22 cellular contexts compared by ENCODE assay signal in genomic region chr9:128894764-128895163, GRCh38. TPM values are rescaled to one million over a fixed set of nuclear protein-coding genes. Genes with fewer than 3 reads are reported as not detected.
A peak's percentile ranks its signal among the peaks of the same experiment; 100 is the strongest.
DNase-seq lines count a peak whose midpoint lies in the region; ATAC-seq, FAIRE-seq and TF ChIP-seq lines count a peak whose summit lies in the region.
"Had no signal": no experiment of that assay in that cellular context is flagged by ENCODE, and none has a peak within 500 bp of the region (broad histone marks: within the 10 kb centered on the region; RNA-seq: fewer than 3 reads in every experiment).

No MANE protein-coding gene starts in this region.

- no peak overlapping the region for H3K56ac ChIP-seq in H9 (ENCODE audit: insufficient read length, low read depth, low read length)

- no peak overlapping the region for H3K27ac ChIP-seq in H9 (ENCODE audit: insufficient read length, low read depth, low read length)
- H3K27ac ChIP-seq: C4-2B had no signal

- no peak overlapping the region; a peak in 1 of 5 replicates for H3K4me3 Mint-ChIP-seq in H9
- H3K4me3 Mint-ChIP-seq in natural killer cell, result peak overlapping the region; percentile 67
- H3K4me3 Mint-ChIP-seq: type B pancreatic cell had no signal

- intact Hi-C loops in natural killer cell (cut with micrococcal nuclease), result no loop called here

- H3K79me1 ChIP-seq in H9 (ENCODE audit: insufficient read depth, low read depth, low read length, poor library complexity, severe bottlenecking), result no peaks in the 10 kb centered on the region

- H3K4me1 ChIP-seq in H9 (ENCODE audit: insufficient read depth, low read length), result no peaks in the 10 kb centered on the region; the same call in 1 of the 2 replicates

- no peak overlapping the region for H3K4me2 ChIP-seq in H9 (ENCODE audit: insufficient read depth, insufficient read length, low read length)
- H3K4me2 ChIP-seq: smooth muscle cell had no signal

- no peak overlapping the region for H4K5ac ChIP-seq in H9 (ENCODE audit: insufficient read length, low read depth, low read length)

- H2BK15ac ChIP-seq in H9 (ENCODE audit: low read depth, low read length), result no peak overlapping the region

- H3K27me3 ChIP-seq in H9 (ENCODE audit: insufficient read depth, low read length), result no peaks in the 10 kb centered on the region
- H3K27me3 ChIP-seq: MG63 had no signal

- H4K20me1 ChIP-seq in H9 (ENCODE audit: control insufficient read depth, insufficient read depth, insufficient read length), result no peaks in the 10 kb centered on the region

- H3K9ac ChIP-seq in H9 (ENCODE audit: extremely low read depth, insufficient read length, low read length), result no peak overlapping the region

- no CpG with 5 or more reads among the region's 2 CpGs for WGBS in H9 (ENCODE audit: extremely low coverage, insufficient read length, low lambda C conversion rate)

- H2BK12ac ChIP-seq in H9 (ENCODE audit: insufficient read length, low read depth, low read length), result no peak overlapping the region

- no peak overlapping the region for H3K4ac ChIP-seq in H9 (ENCODE audit: low read depth, low read length)

- peak overlapping the region; percentile 22 to 90 (median 44); a peak in 3 of 7 replicates for H3K27ac Mint-ChIP-seq in H9
- H3K27ac Mint-ChIP-seq in activated naive CD4-positive, alpha-beta T cell treated with anti-CD3 and anti-CD28 coated beads, Interleukin-2, amount 50 U/mL, for 72 hours, result peak overlapping the region in 1 of 2 donors; percentile 5
- peak overlapping the region; percentile 87 to 95 for H3K27ac Mint-ChIP-seq in natural killer cell
- H3K27ac Mint-ChIP-seq: type B pancreatic cell had no signal

- TF ChIP-seq CTCF in H9 (conservative IDR thresholded peaks at IDR 0.05), result no peak
- no peak for TF ChIP-seq CTCF in natural killer cell (IDR thresholded peaks at IDR 0.05)

- H3K4me1 Mint-ChIP-seq in H9 (peaks cover 15 to 25% of the 10 kb centered on the region in 2 experiments), natural killer cell (peaks cover 50 to 74% of the 10 kb centered on the region in 2 donors)

- H3K27me3 Mint-ChIP-seq in H9 (ENCODE audit: low read depth) (no peaks in the 10 kb centered on the region), natural killer cell (ENCODE audit: low read depth in 2 of 2) (no peaks in the 10 kb centered on the region)
- H3K27me3 Mint-ChIP-seq: type B pancreatic cell had no signal

- H3K18ac ChIP-seq in H9 (ENCODE audit: insufficient read length, low read depth, low read length), result no peak overlapping the region

- peaks cover 24 to 46% (median 34%) of the 10 kb centered on the region in 3 experiments for H3K36me3 Mint-ChIP-seq in H9 (ENCODE audit: insufficient read depth in 1 of 3, low read depth in 3 of 3)
- H3K36me3 Mint-ChIP-seq in activated naive CD4-positive, alpha-beta T cell treated with anti-CD3 and anti-CD28 coated beads, Interleukin-2, amount 50 U/mL, for 72 hours, result no peaks in the 10 kb centered on the region
- H3K36me3 Mint-ChIP-seq in natural killer cell, result no peaks in the 10 kb centered on the region

- H2BK5ac ChIP-seq in H9 (ENCODE audit: insufficient read length, low read length), result no peak overlapping the region

- no peak overlapping the region for H2AFZ ChIP-seq in H9 (ENCODE audit: low read length)

- H3K9me3 ChIP-seq in H9 (ENCODE audit: control insufficient read depth, low read depth, low read length), result no peaks in the 10 kb centered on the region
- H3K9me3 ChIP-seq: MG63 had no signal

- H4K91ac ChIP-seq in H9 (ENCODE audit: insufficient read length, low read depth, low read length), result no peak overlapping the region

- H3K9me3 Mint-ChIP-seq in H9 (no peaks in the 10 kb centered on the region), natural killer cell (no peaks in the 10 kb centered on the region)
- H3K9me3 Mint-ChIP-seq in activated naive CD4-positive, alpha-beta T cell treated with anti-CD3 and anti-CD28 coated beads, Interleukin-2, amount 50 U/mL, for 72 hours, result no peaks in the 10 kb centered on the region
- H3K9me3 Mint-ChIP-seq: type B pancreatic cell had no signal

- no peak overlapping the region for H3K14ac ChIP-seq in H9 (ENCODE audit: insufficient read depth, low read length)

- H2BK120ac ChIP-seq in H9 (ENCODE audit: low read depth, low read length, poor library complexity, severe bottlenecking), result no peak overlapping the region

- H3K23ac ChIP-seq in H9 (ENCODE audit: insufficient read length, low read depth, low read length), result no peak overlapping the region

- peak; percentile 56 to 67 for ATAC-seq in activated CD4-positive, CD25-positive, alpha-beta regulatory T cell treated with anti-CD3 and anti-CD28 coated beads, Interleukin-2, amount 50 U/mL, for 24 hours
- peak; percentile 27 to 79 for ATAC-seq in activated naive CD4-positive, alpha-beta T cell treated with anti-CD3 and anti-CD28 coated beads, Interleukin-2, amount 50 U/mL, for 72 hours
- ATAC-seq in natural killer cell (peak in 2 of 3 donors; percentile 17 to 29), GM19035 (IDR thresholded peaks at IDR 0.05; ENCODE audit: unreplicated experiment) (no peak)
- ATAC-seq: left cardiac atrium had no signal

- no peak for DNase-seq in activated CD4-positive, CD25-positive, alpha-beta regulatory T cell treated with anti-CD3 and anti-CD28 coated beads, Interleukin-2, amount 50 U/mL, for 72 hours
- DNase-seq in H9, result no peak
- DNase-seq in activated naive CD4-positive, alpha-beta T cell treated with anti-CD3 and anti-CD28 coated beads, Interleukin-2, amount 50 U/mL, for 72 hours (ENCODE audit: low spot score in 2 of 2), result no peak
- no peak for DNase-seq in natural killer cell
- no peak for DNase-seq in HTR-8/SVneo (ENCODE audit: insufficient read length, low spot score)
- DNase-seq in NCI-H446 (lab: John Stamatoyannopoulos, UW), result no peak
- DNase-seq: activated CD4-positive, alpha-beta T cell treated with anti-CD3 and anti-CD28 coated beads, Interleukin-2, amount 50 U/mL, for 1 hour; activated gamma-delta T cell treated with Interleukin-2 at 50 U/mL for 16 hours; DND-41; foreskin fibroblast; left cardiac atrium; MG63; NCI-H187 treated with DMSO at 0.1 percent for 48 hours; NCI-H524 treated with DMSO at 0.1 percent for 48 hours; posterior cingulate gyrus; SIG-M5 had no signal

- FAIRE-seq in HTR-8/SVneo (lab: Jason Lieb, UNC), result no peak

- no peak overlapping the region for H2BK20ac ChIP-seq in H9 (ENCODE audit: low read depth, low read length, poor library complexity, severe bottlenecking)

- H3K23me2 ChIP-seq in H9 (ENCODE audit: insufficient read length, low read depth, low read length, poor library complexity, severe bottlenecking), result no peaks in the 10 kb centered on the region

- peaks cover 10% of the 10 kb centered on the region; the same call in 1 of the 2 replicates for H3K79me2 ChIP-seq in H9 (ENCODE audit: insufficient read depth, low read length)

- no peak overlapping the region for H4K8ac ChIP-seq in H9 (replicated peaks; ENCODE audit: insufficient read length, low read depth, low read length)

- no peak overlapping the region for H2AK5ac ChIP-seq in H9 (ENCODE audit: insufficient read length, low read length)

- no peak overlapping the region for H3T11ph ChIP-seq in H9 (ENCODE audit: low read length)

RNA-seq across cellular contexts. Expression of gene LRRC8A, which starts 12.8 kb away (rescaled TPM):
- total RNA-seq in H9 (2021), result 76.0 and 79.2 TPM in 2 replicates
- total RNA-seq in activated naive CD4-positive, alpha-beta T cell treated with anti-CD3 and anti-CD28 coated beads, Interleukin-2, amount 50 U/mL, for 72 hours, result 10 to 100 TPM; 16.3 to 20.9 TPM
- 10 to 100 TPM; 60.0 to 82.9 (median 67.9) TPM for total RNA-seq in natural killer cell

RNA-seq across cellular contexts. Expression of gene KYAT1, which starts 13.0 kb away (rescaled TPM):
- total RNA-seq in H9 (2021), result 14.6 and 15.2 TPM in 2 replicates
- 10 to 100 TPM; 19.9 to 49.0 TPM for total RNA-seq in activated naive CD4-positive, alpha-beta T cell treated with anti-CD3 and anti-CD28 coated beads, Interleukin-2, amount 50 U/mL, for 72 hours
- total RNA-seq in natural killer cell, result 10 to 100 TPM in 1 of 3 donors, 1 to 10 TPM in 2; 8.9 to 11.3 (median 9.1) TPM

RNA-seq across cellular contexts. Expression of gene PHYHD1, which starts 26.0 kb away (rescaled TPM):
- total RNA-seq in H9 (2021) (18.0 and 22.2 TPM in 2 replicates), natural killer cell (1 to 10 TPM; 5.4 to 6.0 (median 5.4) TPM)
- total RNA-seq in activated naive CD4-positive, alpha-beta T cell treated with anti-CD3 and anti-CD28 coated beads, Interleukin-2, amount 50 U/mL, for 72 hours, result under 1 TPM; 0.54 to 0.64 TPM
- total RNA-seq: A172 had no signal

RNA-seq across cellular contexts. Expression of gene DOLK, which starts 52.6 kb away (rescaled TPM):
- total RNA-seq in H9 (2021) (20.1 and 20.2 TPM in 2 replicates), natural killer cell (1 to 10 TPM; 4.8 to 8.9 (median 6.7) TPM)
- total RNA-seq in activated naive CD4-positive, alpha-beta T cell treated with anti-CD3 and anti-CD28 coated beads, Interleukin-2, amount 50 U/mL, for 72 hours, result 1 to 10 TPM; 5.1 to 5.6 TPM

RNA-seq across cellular contexts. Expression of gene NUP188, which starts 52.7 kb away (rescaled TPM):
- total RNA-seq in H9 (2021) (101 and 104 TPM in 2 replicates), natural killer cell (10 to 100 TPM; 53.9 to 66.4 (median 58.3) TPM)
- 100 to 1,000 TPM; 110 to 123 TPM for total RNA-seq in activated naive CD4-positive, alpha-beta T cell treated with anti-CD3 and anti-CD28 coated beads, Interleukin-2, amount 50 U/mL, for 72 hours
